In genomic region chr6:40328988-40329545, GRCh38 we compare ENCODE assay signal across 24 cellular contexts.
DNase-seq lines count a peak whose midpoint lies in the region; ATAC-seq and TF ChIP-seq lines count a peak whose summit lies in the region.
"Had no signal": no experiment of that assay in that cellular context is flagged by ENCODE, and none has a peak within 500 bp of the region (broad histone marks: within the 10 kb centered on the region; RNA-seq: fewer than 3 reads in every experiment).

No MANE protein-coding gene starts in this region.

- H3K27me3 ChIP-seq in GM23338 (ENCODE audit: insufficient read depth) (no peaks in the 10 kb centered on the region), HUES64 (ENCODE audit: insufficient read depth, low read length) (0 out of 2 replicates have a peak, but pooled peaks cover 4% of the 10 kb centered on the region), neural cell (ENCODE audit: insufficient read depth, low read depth, low read length) (no peaks in the 10 kb centered on the region)
- H3K27me3 ChIP-seq: breast epithelium had no signal

- peak overlapping the region; percentile 62; the same call in 1 of the 2 replicates for H3K9ac ChIP-seq in HUES64 (ENCODE audit: low read depth, low read length)
- no peak overlapping the region for H3K9ac ChIP-seq in neural cell (ENCODE audit: low read length)
- H3K9ac ChIP-seq: SK-N-SH had no signal

- H3K4me2 ChIP-seq in GM23338 (peak overlapping the region; percentile 66), neural cell (ENCODE audit: low read length) (no peak overlapping the region)
- H3K4me2 ChIP-seq: PC-9, SK-N-SH had no signal

- H3K4me3 Mint-ChIP-seq in GM23338 (peak overlapping the region; percentile 49), glutamatergic neuron (ENCODE audit: unreplicated experiment) (no peak overlapping the region)
- H3K4me3 Mint-ChIP-seq: CD14-positive monocyte; stimulated activated naive B cell treated with anti-CD40 and anti-IgM and Interleukin-4, amounts not matched to agents 10 μg/mL and 1 μg/mL and 100 μg/mL, for 72 hours had no signal

- TF ChIP-seq RAD21 in neural cell (conservative IDR thresholded peaks at IDR 0.05), result peak; percentile 4

- no peak for TF ChIP-seq EP300 in neural cell (conservative IDR thresholded peaks at IDR 0.05; ENCODE audit: poor library complexity, severe bottlenecking)

- ATAC-seq in GM23338, result peak; percentile 52
- no peak for ATAC-seq in HG02588 (IDR thresholded peaks at IDR 0.05; ENCODE audit: unreplicated experiment)
- ATAC-seq: Right ventricle myocardium inferior had no signal

- H3K4me1 Mint-ChIP-seq in GM23338 (peaks cover 61% of the 10 kb centered on the region), glutamatergic neuron (ENCODE audit: low read depth, unreplicated experiment) (peaks cover 8% of the 10 kb centered on the region)

- H3K27ac ChIP-seq in GM23338 (ENCODE audit: low read depth) (peak overlapping the region; percentile 90), HUES64 (ENCODE audit: low read depth, low read length) (peak overlapping the region; percentile 56; the same call in 1 of the 2 replicates), neural cell (ENCODE audit: low read length) (no peak overlapping the region)
- H3K27ac ChIP-seq: breast epithelium, left ventricle myocardium inferior, PC-9, skin epidermis had no signal

- peak overlapping the region; percentile 87 for H3K27ac Mint-ChIP-seq in GM23338
- no peak overlapping the region for H3K27ac Mint-ChIP-seq in glutamatergic neuron (ENCODE audit: unreplicated experiment)
- H3K27ac Mint-ChIP-seq: activated naive CD4-positive, alpha-beta T cell treated with anti-CD3 and anti-CD28 coated beads, Interleukin-2, amount 50 U/mL, for 72 hours; activated T-helper 2 cell treated with anti-CD3 and anti-CD28 coated beads, Interferon-gamma antibody, Interleukin-2, Interleukin-4, amounts not matched to agents 10 μg/mL and 5 μg/mL and 100 μg/mL, durations not matched to agents 14 hours and 24 hours and 36 hours; stimulated activated naive B cell treated with anti-CD40 and anti-IgM and Interleukin-4, amounts not matched to agents 10 μg/mL and 1 μg/mL and 100 μg/mL, for 72 hours had no signal

- H3K9me3 ChIP-seq in HUES64 (ENCODE audit: insufficient read depth, low read depth, low read length) (no peaks in the 10 kb centered on the region), neural cell (ENCODE audit: low read length) (no peaks in the 10 kb centered on the region)
- H3K9me3 ChIP-seq: breast epithelium, HAP-1, left ventricle myocardium inferior, SK-N-SH had no signal

- H3K36me3 Mint-ChIP-seq in GM23338 (ENCODE audit: low read depth), result no peaks in the 10 kb centered on the region
- peaks cover 4% of the 10 kb centered on the region for H3K36me3 Mint-ChIP-seq in glutamatergic neuron (ENCODE audit: unreplicated experiment)
- H3K36me3 Mint-ChIP-seq: activated naive CD4-positive, alpha-beta T cell treated with anti-CD3 and anti-CD28 coated beads, Interleukin-2, amount 50 U/mL, for 72 hours; CD14-positive monocyte; stimulated activated naive B cell treated with anti-CD40 and anti-IgM and Interleukin-4, amounts not matched to agents 10 μg/mL and 1 μg/mL and 100 μg/mL, for 72 hours had no signal

- H3K27me3 Mint-ChIP-seq in GM23338 (ENCODE audit: insufficient read depth, low read depth, poor library complexity) (peaks cover 6% of the 10 kb centered on the region), glutamatergic neuron (ENCODE audit: unreplicated experiment) (peaks cover 14% of the 10 kb centered on the region)

- H2AFZ ChIP-seq in GM23338 (no peak overlapping the region), neural cell (ENCODE audit: low read depth, low read length) (no peak overlapping the region)
- H2AFZ ChIP-seq: PC-9 had no signal

- peaks cover 8% of the 10 kb centered on the region for H3K9me2 ChIP-seq in GM23338 (ENCODE audit: insufficient read depth)
- no peaks in the 10 kb centered on the region for H3K9me2 ChIP-seq in neural cell (ENCODE audit: insufficient read depth, low read length)
- H3K9me2 ChIP-seq: SK-N-SH had no signal

- peak overlapping the region; percentile 26; the same call in 1 of the 2 replicates for H3K4me3 ChIP-seq in GM23338
- H3K4me3 ChIP-seq in HUES64 (ENCODE audit: low read length), result no peak overlapping the region
- H3K4me3 ChIP-seq in neural cell (ENCODE audit: low read length), result no peak overlapping the region
- H3K4me3 ChIP-seq: breast epithelium, HAP-1, left ventricle myocardium inferior, PC-9, skin epidermis had no signal

- H3K36me3 ChIP-seq in GM23338 (ENCODE audit: insufficient read depth), result no peaks in the 10 kb centered on the region
- no peaks in the 10 kb centered on the region for H3K36me3 ChIP-seq in HUES64 (ENCODE audit: insufficient read depth, low read length)
- no peaks in the 10 kb centered on the region for H3K36me3 ChIP-seq in neural cell (ENCODE audit: insufficient read depth, low read length)
- H3K36me3 ChIP-seq: breast epithelium, HAP-1, left ventricle myocardium inferior had no signal

- H3K9me3 Mint-ChIP-seq in GM23338, result no peaks in the 10 kb centered on the region
- H3K9me3 Mint-ChIP-seq in glutamatergic neuron (ENCODE audit: unreplicated experiment), result no peaks in the 10 kb centered on the region
- H3K9me3 Mint-ChIP-seq: activated naive CD4-positive, alpha-beta T cell treated with anti-CD3 and anti-CD28 coated beads, Interleukin-2, amount 50 U/mL, for 72 hours; activated T-helper 2 cell treated with anti-CD3 and anti-CD28 coated beads, Interferon-gamma antibody, Interleukin-2, Interleukin-4, amounts not matched to agents 10 μg/mL and 5 μg/mL and 100 μg/mL, durations not matched to agents 14 hours and 24 hours and 36 hours; CD14-positive monocyte; stimulated activated naive B cell treated with anti-CD40 and anti-IgM and Interleukin-4, amounts not matched to agents 10 μg/mL and 1 μg/mL and 100 μg/mL, for 72 hours had no signal

- TF ChIP-seq CTCF in GM23338 (conservative IDR thresholded peaks at IDR 0.05; ENCODE audit: low read depth in 2 of 2), result no peak
- TF ChIP-seq CTCF in glutamatergic neuron (IDR thresholded peaks at IDR 0.05; ENCODE audit: partially characterized antibody, unreplicated experiment), result peak; percentile 31
- TF ChIP-seq CTCF in neural cell (IDR thresholded peaks at IDR 0.05; ENCODE audit: poor library complexity, severe bottlenecking), result no peak

- H3F3A ChIP-seq in GM23338 (replicated peaks; ENCODE audit: low read depth) (peaks cover 17% of the 10 kb centered on the region; the same call in 1 of the 2 replicates), neural cell (ENCODE audit: insufficient read depth, low read length, poor library complexity, severe bottlenecking) (no peaks in the 10 kb centered on the region)

- no peaks in the 10 kb centered on the region for H4K20me1 ChIP-seq in GM23338 (replicated peaks; ENCODE audit: insufficient read depth)
- no peaks in the 10 kb centered on the region for H4K20me1 ChIP-seq in neural cell (ENCODE audit: insufficient read depth)

- DNase-seq in GM23338 (ENCODE audit: low spot score) (peak; percentile 82), glutamatergic neuron (no peak), GM19240 (ENCODE audit: insufficient read length, low spot score) (no peak), HK-2 (ENCODE audit: unreplicated experiment) (no peak)
- DNase-seq: activated CD4-positive, alpha-beta T cell treated with anti-CD3 and anti-CD28 coated beads for 1 hour; activated T-cell treated with anti-CD3 and anti-CD28 coated beads for 4 hours; left ventricle myocardium inferior; MV-4-11; NCI-H1436 treated with DMSO at 0.1 percent for 48 hours; NCI-H226; occipital lobe had no signal

- 62% methylated on average over 4 of the region's 4 CpGs for WGBS in HUES64

- H3K79me2 ChIP-seq in GM23338 (replicated peaks; ENCODE audit: insufficient read depth) (no peaks in the 10 kb centered on the region), neural cell (replicated peaks; ENCODE audit: insufficient read depth, low read length) (no peaks in the 10 kb centered on the region)

- peaks cover 36% of the 10 kb centered on the region for H3K4me1 ChIP-seq in GM23338 (ENCODE audit: insufficient read depth)
- H3K4me1 ChIP-seq in HUES64 (ENCODE audit: insufficient read depth, low read length), result peaks cover 34% of the 10 kb centered on the region
- H3K4me1 ChIP-seq: breast epithelium, HAP-1 had no signal

TF ChIP-seq in GM23338, 12 proteins besides CTCF, POLR2A, EP300 and RAD21:
- TF ChIP-seq POLR2AphosphoS5 (IDR thresholded peaks at IDR 0.05; ENCODE audit: low read depth) (0 out of 2 replicates have a peak, but pooled peaks have one; percentile 39), ZNF114 (CRISPR knock-in tag; IDR thresholded peaks at IDR 0.05) (no peak), CREB1 (CRISPR knock-in tag; IDR thresholded peaks at IDR 0.05; ENCODE audit: low read depth) (peak; percentile 13; the same call in 1 of the 2 replicates)

TF ChIP-seq in neural cell, 6 proteins besides CTCF, POLR2A, EP300 and RAD21 (continues in another document):
- no peak for TF ChIP-seq MXI1 (conservative IDR thresholded peaks at IDR 0.05; ENCODE audit: poor library complexity, severe bottlenecking)
- no peak for TF ChIP-seq REST (IDR thresholded peaks at IDR 0.05; ENCODE audit: borderline replicate concordance)
- TF ChIP-seq TAF1 (IDR thresholded peaks at IDR 0.05; ENCODE audit: low read depth), result no peak
- no peak for TF ChIP-seq POLR2AphosphoS5 (IDR thresholded peaks at IDR 0.05)
- TF ChIP-seq EZH2 (IDR thresholded peaks at IDR 0.05; ENCODE audit: borderline replicate concordance, insufficient read depth, low read length, poor library complexity, severe bottlenecking), result no peak
